ENCODE assay signal across 19 cellular contexts in genomic region chr7:44762300-44762699, GRCh38. TPM values are rescaled to one million over a fixed set of nuclear protein-coding genes. Genes with fewer than 3 reads are reported as not detected.
DNase-seq lines count a peak whose midpoint lies in the region; ATAC-seq and TF ChIP-seq lines count a peak whose summit lies in the region.
"Had no signal": no experiment of that assay in that cellular context is flagged by ENCODE, and none has a peak within 500 bp of the region (broad histone marks: within the 10 kb centered on the region; RNA-seq: fewer than 3 reads in every experiment).

No MANE protein-coding gene starts in this region.

- H3K9me3 ChIP-seq in mammary epithelial cell (replicated peaks; ENCODE audit: insufficient read depth, low read length) (no peaks in the 10 kb centered on the region), transverse colon (no peaks in the 10 kb centered on the region), tibial artery (no peaks in the 10 kb centered on the region)
- H3K9me3 ChIP-seq: colonic mucosa, prostate gland, spleen had no signal

- TF ChIP-seq POLR2A in transverse colon (IDR thresholded peaks at IDR 0.05): no peak

- no TSS peak for BruUV-seq in mammary epithelial cell (replicated peaks; lab: Mats Ljungman, UMichigan)
- BruUV-seq in MCF 10A (replicated peaks; lab: Mats Ljungman, UMichigan): no TSS peak

- no peak overlapping the region for H2AFZ ChIP-seq in mammary epithelial cell (ENCODE audit: low read depth, low read length)
- H2AFZ ChIP-seq: hepatocyte had no signal

- H3K4me1 ChIP-seq in mammary epithelial cell (ENCODE audit: insufficient read depth, low read length) (no peaks in the 10 kb centered on the region), transverse colon (peaks cover 0 to 14% (median 9%) of the 10 kb centered on the region in 4 donors), tibial artery (peaks cover 0 to 5% (median 3%) of the 10 kb centered on the region in 4 donors)
- H3K4me1 ChIP-seq: prostate gland had no signal

- dilution Hi-C loops in mammary epithelial cell (cut with HindIII; ENCODE audit: low sequenced_read_pairs): no loop called here

- POLR2A ChIA-PET in MCF 10A (lab: Yijun Ruan, JAX) (no interaction called here), WTC11 (lab: Charles Lee) (no interaction called here)

- no peak overlapping the region for H3K4me3 Mint-ChIP-seq in MCF 10A (ENCODE audit: unreplicated experiment)
- no peak overlapping the region for H3K4me3 Mint-ChIP-seq in WTC11
- H3K4me3 Mint-ChIP-seq: neural crest cell had no signal

- no peak overlapping the region for H3K27ac ChIP-seq in mammary epithelial cell (ENCODE audit: insufficient read depth, low read depth, low read length)
- peak overlapping the region in 3 of 4 donors; percentile 9 to 75 (median 60) for H3K27ac ChIP-seq in transverse colon
- no peak overlapping the region for H3K27ac ChIP-seq in tibial artery
- H3K27ac ChIP-seq: brain microvascular endothelial cell, colonic mucosa, hepatocyte had no signal

- TF ChIP-seq EP300 in transverse colon (IDR thresholded peaks at IDR 0.05; ENCODE audit: low read depth): no peak

- H3K36me3 ChIP-seq in mammary epithelial cell (ENCODE audit: insufficient read depth, low read length): peaks cover 14% of the 10 kb centered on the region
- H3K36me3 ChIP-seq in transverse colon: peaks cover 0 to 61% (median 10%) of the 10 kb centered on the region in 4 donors
- H3K36me3 ChIP-seq in tibial artery: peaks cover 64 to 95% (median 88%) of the 10 kb centered on the region in 3 donors

- intact Hi-C loops in mammary epithelial cell (cut with micrococcal nuclease) (no loop called here), MCF 10A (cut with micrococcal nuclease) (no loop called here), transverse colon (cut with DNase I; ENCODE audit: low total_unique reads) (no loop called here), tibial artery (cut with DNase I; ENCODE audit: low total_unique reads) (no loop called here)

- no peaks in the 10 kb centered on the region for H4K20me1 ChIP-seq in mammary epithelial cell (ENCODE audit: insufficient read depth, low read length)

- peak; percentile 68 for DNase-seq in mammary epithelial cell
- DNase-seq in MCF 10A (ENCODE audit: unreplicated experiment): no peak
- no peak for DNase-seq in WTC11 (ENCODE audit: low spot score)
- peak; percentile 52 for DNase-seq in fibroblast of villous mesenchyme (ENCODE audit: low read depth)
- no peak for DNase-seq in transverse colon
- no peak for DNase-seq in tibial artery
- DNase-seq in AG08395 (ENCODE audit: low spot score): no peak
- DNase-seq: activated CD4-positive, alpha-beta T cell treated with anti-CD3 and anti-CD28 coated beads for 48 hours; brain microvascular endothelial cell; GF-D8; HCEC 1CT; NCI-H1417; NCI-H69; spleen had no signal

- H3K4me1 Mint-ChIP-seq in MCF 10A (ENCODE audit: insufficient read depth, unreplicated experiment) (no peaks in the 10 kb centered on the region), WTC11 (peaks cover 2% of the 10 kb centered on the region; the same call in 1 of the 2 replicates)
- H3K4me1 Mint-ChIP-seq: neural crest cell had no signal

- in situ Hi-C loops in mammary epithelial cell (cut with MboI; ENCODE audit: low sequenced_read_pairs in 2 of 2) (no loop called here), transverse colon (cut with MboI; ENCODE audit: low pct_ligation_motif_present in 1 of 4, low pct_unique_long_range_greater_than_20kb in 1 of 4, low sequenced_read_pairs in 3 of 4) (loop anchor here in 2 of 4 donors (25.0 kb wide), 1 partner anchor 175 kb away; the partner anchor contains the start of gene TMED4 (in 2 of the 2))

- no peak overlapping the region for H3K4me2 ChIP-seq in mammary epithelial cell (ENCODE audit: insufficient read depth, low read depth, low read length)
- H3K4me2 ChIP-seq: hepatocyte had no signal

- H3K9me3 Mint-ChIP-seq in MCF 10A (ENCODE audit: unreplicated experiment) (no peaks in the 10 kb centered on the region), WTC11 (no peaks in the 10 kb centered on the region)
- H3K9me3 Mint-ChIP-seq: neural crest cell had no signal

- H3K36me3 Mint-ChIP-seq in MCF 10A (ENCODE audit: insufficient read depth, unreplicated experiment): peaks cover 81% of the 10 kb centered on the region
- peaks cover 59% of the 10 kb centered on the region for H3K36me3 Mint-ChIP-seq in WTC11

- H3K4me3 ChIP-seq in mammary epithelial cell (replicated peaks in 1 of 3; ENCODE audit: insufficient read depth in 1 of 3, low read depth in 2 of 3, low read length in 3 of 3): no peak overlapping the region
- no peak overlapping the region for H3K4me3 ChIP-seq in fibroblast of villous mesenchyme (ENCODE audit: low read depth, low read length)
- H3K4me3 ChIP-seq in transverse colon: no peak overlapping the region
- H3K4me3 ChIP-seq in tibial artery: no peak overlapping the region
- H3K4me3 ChIP-seq: colonic mucosa, hepatocyte, prostate gland, spleen had no signal

- WGBS in mammary epithelial cell (ENCODE audit: low coverage, missing lambda C conversion rate): 92% methylated on average over 9 of the region's 9 CpGs
- 44 to 80% methylated on average over 4 to 9 of the region's 9 CpGs for WGBS in transverse colon (ENCODE audit: low coverage in 1 of 2), 2 donors

- no peaks in the 10 kb centered on the region for H3K79me2 ChIP-seq in mammary epithelial cell (ENCODE audit: insufficient read depth, low read length)
- H3K79me2 ChIP-seq: hepatocyte had no signal

- H3K27me3 ChIP-seq in mammary epithelial cell (ENCODE audit: insufficient read depth, low read length) (no peaks in the 10 kb centered on the region), transverse colon (no peaks in the 10 kb centered on the region), tibial artery (no peaks in the 10 kb centered on the region)
- H3K27me3 ChIP-seq: brain microvascular endothelial cell, colonic mucosa, hepatocyte, spleen had no signal

- no peak overlapping the region for H3K27ac Mint-ChIP-seq in MCF 10A (ENCODE audit: low read depth, unreplicated experiment)
- 0 out of 2 replicates have a peak overlapping the region, but pooled peaks have one; percentile 4 for H3K27ac Mint-ChIP-seq in WTC11

- CTCF ChIA-PET in mammary epithelial cell (lab: Charles Lee; ENCODE audit: low non-redundant PET): no interaction called here
- CTCF ChIA-PET in MCF 10A (lab: Yijun Ruan, JAX): no interaction called here
- CTCF ChIA-PET in WTC11 (lab: Charles Lee): interaction anchor here (1.3 kb wide), 1 partner anchor 10 kb away, joined by 3 read pairs; no protein-coding TSS in a partner anchor

- TF ChIP-seq CTCF in mammary epithelial cell (conservative IDR thresholded peaks at IDR 0.05 in 1 of 2, IDR thresholded peaks at IDR 0.05 in 1 of 2; ENCODE audit: extremely low read depth in 1 of 2, insufficient read depth in 1 of 2, low read depth in 1 of 2, low read length in 2 of 2) (no peak), MCF 10A (IDR thresholded peaks at IDR 0.05; ENCODE audit: unreplicated experiment) (no peak), WTC11 (IDR thresholded peaks at IDR 0.05) (no peak), fibroblast of villous mesenchyme (IDR thresholded peaks at IDR 0.05; ENCODE audit: insufficient read depth, low read depth, low read length) (no peak), transverse colon (IDR thresholded peaks at IDR 0.05) (no peak), tibial artery (IDR thresholded peaks at IDR 0.05) (no peak)

- H3K27me3 Mint-ChIP-seq in MCF 10A (ENCODE audit: insufficient read depth, unreplicated experiment) (no peaks in the 10 kb centered on the region), WTC11 (ENCODE audit: low read depth) (no peaks in the 10 kb centered on the region)

- no peak overlapping the region for H3K9ac ChIP-seq in mammary epithelial cell (ENCODE audit: insufficient read depth, low read length)

- ATAC-seq in WTC11 (no peak), GM21515 (IDR thresholded peaks at IDR 0.05; ENCODE audit: unreplicated experiment) (no peak)

TF ChIP-seq in WTC11, 78 proteins besides CTCF, POLR2A, EP300 and RAD21 (continues in another document):
- no peak for TF ChIP-seq HMGXB4 (CRISPR knock-in tag; IDR thresholded peaks at IDR 0.05)
- no peak for TF ChIP-seq ZBTB21 (CRISPR knock-in tag; IDR thresholded peaks at IDR 0.05; ENCODE audit: borderline replicate concordance)
- TF ChIP-seq SMAD4 (CRISPR knock-in tag; IDR thresholded peaks at IDR 0.05): no peak
- no peak for TF ChIP-seq ZNF317 (CRISPR knock-in tag; IDR thresholded peaks at IDR 0.05; ENCODE audit: borderline replicate concordance, low read depth)
- no peak for TF ChIP-seq NR3C1 (CRISPR knock-in tag; conservative IDR thresholded peaks at IDR 0.05; ENCODE audit: low read depth)
- TF ChIP-seq SOX15 (CRISPR knock-in tag; IDR thresholded peaks at IDR 0.05): no peak
- TF ChIP-seq PRRX2 (CRISPR knock-in tag; IDR thresholded peaks at IDR 0.05): no peak
- TF ChIP-seq ETV6 (CRISPR knock-in tag; IDR thresholded peaks at IDR 0.05): no peak
- TF ChIP-seq EMX1 (CRISPR knock-in tag; IDR thresholded peaks at IDR 0.05): no peak

RNA-seq across cellular contexts. Expression of gene ZMIZ2, which starts 13.7 kb away (rescaled TPM):
- 10 to 100 TPM in 1 of 2 donors, 1 to 10 TPM in 1; 8.0 to 55.6 TPM for total RNA-seq in mammary epithelial cell
- polyA plus RNA-seq in mammary epithelial cell: 6.0 TPM
- polyA minus RNA-seq in mammary epithelial cell: 5.7 TPM
- 94.4 and 100 TPM in 2 replicates for total RNA-seq in MCF 10A (2022)
- total RNA-seq in WTC11 (2021): 97.0 to 102 TPM (median 99.1 TPM) in 3 replicates
- total RNA-seq in fibroblast of villous mesenchyme: 10.8 and 12.2 TPM in 2 replicates
- 10 to 100 TPM; 40.6 to 92.7 (median 69.3) TPM for total RNA-seq in transverse colon

RNA-seq across cellular contexts. Expression of gene PPIA, which starts 34.2 kb away (rescaled TPM):
- total RNA-seq in mammary epithelial cell (1,000 to 10,000 TPM; 1,812 to 2,252 TPM), MCF 10A (2022) (2,090 and 2,238 TPM in 2 replicates), WTC11 (2021) (2,465 to 2,581 TPM (median 2,516 TPM) in 3 replicates), fibroblast of villous mesenchyme (2,028 and 2,422 TPM in 2 replicates), transverse colon (1,000 to 10,000 TPM in 1 of 4 donors, 100 to 1,000 TPM in 3; 631 to 1,290 (median 820) TPM)
- polyA plus RNA-seq in mammary epithelial cell: 7,269 TPM
- 2,221 TPM for polyA minus RNA-seq in mammary epithelial cell

Comparison
In these comparisons a context has a peak if more than half of its experiments do, and no peak if none do; other contexts are left out.
1. DNase-seq: peak in mammary epithelial cell (single experiment) and fibroblast of villous mesenchyme (single experiment); none in MCF 10A (single experiment), WTC11 (single experiment), transverse colon (single experiment), tibial artery (0 of 2) and AG08395 (single experiment).
2. H3K27ac ChIP-seq: peak in transverse colon (3 of 4); none in mammary epithelial cell (single experiment) and tibial artery (0 of 2).